ENCODE assay signal across 8 cellular contexts in the genomic region with DNA sequence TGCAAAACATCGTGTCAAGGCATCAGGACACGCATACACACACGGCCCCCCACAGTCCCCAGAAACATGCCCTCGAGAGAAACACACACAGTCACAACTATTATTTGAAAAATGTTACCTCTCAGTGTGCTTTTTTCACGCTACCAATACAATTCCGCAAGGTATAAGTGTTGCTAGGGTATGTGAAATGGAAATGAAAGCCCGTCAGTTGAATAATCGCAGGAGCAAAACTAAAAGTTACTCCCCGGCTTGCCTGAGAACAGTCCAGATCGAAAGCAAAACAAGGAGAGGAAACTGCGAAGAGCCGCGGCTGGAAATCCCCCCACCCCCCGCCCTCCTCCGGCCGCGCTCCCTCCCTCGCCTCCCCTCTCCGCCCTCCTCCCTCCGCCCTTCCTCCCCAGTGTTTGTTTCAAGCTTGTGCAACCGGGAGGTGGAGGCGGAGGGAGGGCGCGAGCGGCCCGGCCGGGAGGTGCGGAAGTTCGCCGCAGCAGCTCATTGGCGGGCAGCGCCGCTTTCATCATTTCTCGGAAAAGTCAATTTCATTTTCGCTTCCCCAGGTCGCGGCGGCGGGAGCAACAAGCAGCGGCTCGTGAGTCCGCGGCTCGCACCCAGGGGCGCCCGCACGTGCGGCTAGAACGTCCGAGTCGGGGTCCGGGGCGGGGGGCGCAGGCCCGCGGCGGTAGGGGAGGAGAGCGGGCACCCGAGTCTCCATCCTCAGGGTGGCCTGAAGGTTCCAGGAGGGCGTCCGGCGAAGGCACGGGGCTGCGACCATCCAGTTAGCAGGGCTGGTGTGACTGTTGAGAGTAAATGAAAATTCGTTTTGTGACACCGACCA. TPM values are rescaled to one million over a fixed set of nuclear protein-coding genes. Genes with fewer than 3 reads are reported as not detected.
DNase-seq lines count a peak whose midpoint lies in the region; ATAC-seq and TF ChIP-seq lines count a peak whose summit lies in the region.

Gene IRF2, minus strand, starts transcription at position 290 of the 835 bp plus-strand sequence. CDS start 45,486 bp downstream, outside the sequence.

- H3K27me3 ChIP-seq in HUES6 (ENCODE audit: control insufficient read depth, insufficient read depth, low read length): no peaks in the 10 kb centered on the region
- H3K27me3 ChIP-seq in OCI-LY1 (ENCODE audit: insufficient read depth, low read length): no peaks in the 10 kb centered on the region

- H3K27me3 Mint-ChIP-seq in Calu3 (ENCODE audit: unreplicated experiment): no peaks in the 10 kb centered on the region

- H3K9me3 ChIP-seq in HUES6 (ENCODE audit: control insufficient read depth, insufficient read depth, low read depth, low read length) (no peaks in the 10 kb centered on the region), OCI-LY1 (ENCODE audit: low read length) (no peaks in the 10 kb centered on the region), mesodermal cell (ENCODE audit: control insufficient read depth, low read length) (no peaks in the 10 kb centered on the region)

- no TSS peak for BruUV-seq in Calu3 (replicated peaks; lab: Mats Ljungman, UMichigan)

- no peaks in the 10 kb centered on the region for H3K36me3 ChIP-seq in HUES6 (ENCODE audit: control insufficient read depth, insufficient read depth, low read length)
- H3K36me3 ChIP-seq in OCI-LY1 (ENCODE audit: insufficient read depth, low read length): peaks cover 8% of the 10 kb centered on the region; the same call in 1 of the 2 replicates
- H3K36me3 ChIP-seq in mesodermal cell (ENCODE audit: control insufficient read depth, insufficient read depth, low read length): no peaks in the 10 kb centered on the region

- peak within 1 kb of the TSS; percentile 49; the same call in 1 of the 2 replicates for H3K27ac ChIP-seq in HUES6 (ENCODE audit: low read depth, low read length)
- peak within 1 kb of the TSS; percentile 92 for H3K27ac ChIP-seq in OCI-LY1 (ENCODE audit: low read depth, low read length, poor library complexity, severe bottlenecking)
- H3K27ac ChIP-seq in mesodermal cell (ENCODE audit: low read depth, low read length, severe bottlenecking): peak within 1 kb of the TSS; percentile 81

- H3K27ac Mint-ChIP-seq in Calu3 (ENCODE audit: unreplicated experiment): peak within 1 kb of the TSS; percentile 96

- H3K4me3 Mint-ChIP-seq in Calu3 (ENCODE audit: low read depth, unreplicated experiment): peak within 1 kb of the TSS; percentile 88

- H3K79me2 ChIP-seq in OCI-LY1 (ENCODE audit: insufficient read depth, low read length): peaks cover 42% of the 10 kb centered on the region

- H3F3A ChIP-seq in OCI-LY1 (ENCODE audit: insufficient read depth, low read length): peaks cover 4% of the 10 kb centered on the region; the same call in 1 of the 2 replicates

- H4K20me1 ChIP-seq in OCI-LY1 (ENCODE audit: insufficient read depth, low read length): no peaks in the 10 kb centered on the region

- 0 to 1% methylated on average over 39 to 42 of the region's 66 CpGs for WGBS in mesodermal cell (ENCODE audit: insufficient coverage in 2 of 2), 2 experiments

- in situ Hi-C loops in endometrial microvascular endothelial cells (cut with HindIII; ENCODE audit: inconsistent ontology term, low pct_unique_long_range_greater_than_20kb, low sequenced_read_pairs): no loop called here

- no peaks in the 10 kb centered on the region for H3K9me2 ChIP-seq in OCI-LY1 (ENCODE audit: low read depth, low read length)

- ATAC-seq in GM21447 (IDR thresholded peaks at IDR 0.05; ENCODE audit: unreplicated experiment): peak; percentile 53

- H3K9me3 Mint-ChIP-seq in Calu3 (ENCODE audit: low read depth, unreplicated experiment): no peaks in the 10 kb centered on the region

- H3K4me1 ChIP-seq in HUES6 (ENCODE audit: control insufficient read depth, insufficient read depth, low read length) (peaks cover 23% of the 10 kb centered on the region), OCI-LY1 (ENCODE audit: insufficient read depth, low read length, severe bottlenecking) (peaks cover 59% of the 10 kb centered on the region), mesodermal cell (ENCODE audit: control insufficient read depth, insufficient read depth, low read length, poor library complexity, severe bottlenecking) (no peaks in the 10 kb centered on the region)

- no peak within 1 kb of the TSS for H2AFZ ChIP-seq in OCI-LY1 (ENCODE audit: low read length)

- intact Hi-C loops in Calu3 (cut with micrococcal nuclease; ENCODE audit: unreplicated experiment): loop anchor here (2.0 to 5.0 kb wide), 3 partner anchors 62 to 186 kb away; no protein-coding TSS in a partner anchor

- DNase-seq in Calu3: peak; percentile 92
- DNase-seq in activated CD8-positive, alpha-beta memory T cell treated with anti-CD3 and anti-CD28 coated beads, Interleukin-2, amount 50 U/mL, for 4 hours: peak; percentile 96
- DNase-seq in stimulated activated CD8-positive, alpha-beta memory T cell treated with anti-CD3 and anti-CD28 coated beads, Interleukin-15, amount 100 ng/mL, for 24 hours (ENCODE audit: low read depth): peak; percentile 77

- TF ChIP-seq CTCF in Calu3 (IDR thresholded peaks at IDR 0.05; ENCODE audit: unreplicated experiment) (no peak), OCI-LY1 (IDR thresholded peaks at IDR 0.05; ENCODE audit: low read length) (no peak)

- CTCF ChIA-PET in Calu3 (lab: Charles Lee): interaction anchor here (0.7 to 1.2 kb wide), 4 partner anchors 40 to 210 kb away, joined by 3 read pairs; no protein-coding TSS in a partner anchor

- peaks cover 39% of the 10 kb centered on the region for H3K36me3 Mint-ChIP-seq in Calu3 (ENCODE audit: insufficient read depth, unreplicated experiment)

- peak within 1 kb of the TSS; percentile 89 for H3K9ac ChIP-seq in HUES6 (ENCODE audit: low read length)
- H3K9ac ChIP-seq in OCI-LY1 (ENCODE audit: low read length): peak within 1 kb of the TSS; percentile 98

- H3K4me1 Mint-ChIP-seq in Calu3 (ENCODE audit: low read depth, unreplicated experiment): peaks cover 15% of the 10 kb centered on the region

- peak within 1 kb of the TSS; percentile 87 for H3K4me2 ChIP-seq in OCI-LY1 (ENCODE audit: low read length)

- H3K4me3 ChIP-seq in HUES6 (ENCODE audit: low read depth, low read length) (peak within 1 kb of the TSS; percentile 80), OCI-LY1 (ENCODE audit: low read depth, low read length, poor library complexity, severe bottlenecking) (peak within 1 kb of the TSS; percentile 96), mesodermal cell (ENCODE audit: extremely low read depth, insufficient read depth, low read length, poor library complexity, severe bottlenecking) (peak within 1 kb of the TSS; percentile 90)

RNA-seq across cellular contexts. Expression of gene IRF2, which starts in this region (rescaled TPM):
- total RNA-seq in Calu3 (2022) (27.3 and 28.2 TPM in 2 replicates), endometrial microvascular endothelial cells (ENCODE audit: inconsistent ontology term) (18.3 TPM)
- polyA plus RNA-seq in mesodermal cell (2013, experiment 1 of 2): 10.8 TPM
- 12.3 TPM for polyA plus RNA-seq in mesodermal cell (2013, experiment 2 of 2)

Comparison
In these comparisons a context has a peak if more than half of its experiments do, and no peak if none do; other contexts are left out.
1. Peak in every context shown above with its lines: DNase-seq, ATAC-seq, H3K4me3 ChIP-seq and H3K27ac ChIP-seq.